ENCODE assay signal across 10 cellular contexts in genomic region chr6:38567436-38567835, GRCh38.
DNase-seq lines count a peak whose midpoint lies in the region; ATAC-seq and TF ChIP-seq lines count a peak whose summit lies in the region.
"Had no signal": no experiment of that assay in that cellular context is flagged by ENCODE, and none has a peak within 500 bp of the region (broad histone marks: within the 10 kb centered on the region; RNA-seq: fewer than 3 reads in every experiment).

No MANE protein-coding gene starts in this region.

- POLR2A ChIA-PET in A673 (lab: Charles Lee; ENCODE audit: low non-redundant PET) (interaction anchor here (0.6 kb wide), 2 partner anchors 17 to 1084 kb away, joined by 3 to 7 read pairs; no protein-coding TSS in a partner anchor), WTC11 (lab: Charles Lee) (no interaction called here)

- peak; percentile 78 for DNase-seq in A673 (ENCODE audit: low spot score)
- peak; percentile 9 for DNase-seq in KBM-7
- DNase-seq in amniotic stem cell (lab: John Stamatoyannopoulos, UW): peak; percentile 67
- peak; percentile 41 for DNase-seq in inferior parietal cortex (ENCODE audit: extremely low spot score)
- no peak for DNase-seq in epidermal melanocyte (ENCODE audit: insufficient read length, low spot score)
- no peak for DNase-seq in WTC11 (ENCODE audit: low spot score)
- DNase-seq in middle frontal gyrus (ENCODE audit: extremely low spot score, low spot score): no peak
- DNase-seq: MV-4-11 had no signal

- H3K4me1 Mint-ChIP-seq in WTC11: peaks cover 21% of the 10 kb centered on the region

- ATAC-seq in GM21529 (IDR thresholded peaks at IDR 0.05; ENCODE audit: unreplicated experiment): no peak
- no peak for ATAC-seq in WTC11

- peaks cover 7% of the 10 kb centered on the region for H3K27me3 Mint-ChIP-seq in WTC11 (ENCODE audit: low read depth)
- H3K27me3 Mint-ChIP-seq: dendritic cell treated with granulocyte-macrophage colony-stimulating factor and Interleukin-4, amounts not matched to agents 40 ng/mL and 50 ng/mL, for 4 days had no signal

- BruUV-seq in A673 (replicated peaks; lab: Mats Ljungman, UMichigan): no TSS peak

- CTCF ChIA-PET in A673 (lab: Charles Lee): no interaction called here
- CTCF ChIA-PET in WTC11 (lab: Charles Lee): interaction anchor here (0.8 to 1.4 kb wide), 2 partner anchors 70 to 73 kb away, joined by 3 to 5 read pairs; no protein-coding TSS in a partner anchor

- no peak overlapping the region for H3K27ac ChIP-seq in A673 (ENCODE audit: low read depth, low read length, poor library complexity, severe bottlenecking)

- no peaks in the 10 kb centered on the region for H3K36me3 ChIP-seq in A673 (ENCODE audit: insufficient read depth, low read length, poor library complexity, severe bottlenecking)

- H3K4me1 ChIP-seq in A673 (ENCODE audit: insufficient read depth, low read length, poor library complexity, severe bottlenecking): peaks cover 8% of the 10 kb centered on the region

- in situ Hi-C loops in KBM-7 (cut with MboI; ENCODE audit: low pct_unique_long_range_greater_than_20kb, low sequenced_read_pairs): no loop called here

- intact Hi-C loops in A673 (cut with micrococcal nuclease; ENCODE audit: unreplicated experiment): no loop called here

- no peak for TF ChIP-seq CTCF in A673 (conservative IDR thresholded peaks at IDR 0.05; ENCODE audit: low read depth, low read length)
- TF ChIP-seq CTCF in WTC11 (IDR thresholded peaks at IDR 0.05): no peak

- no peak overlapping the region for H3K4me3 ChIP-seq in A673 (ENCODE audit: low read depth, low read length, poor library complexity, severe bottlenecking)

- H3K9me3 ChIP-seq in A673 (ENCODE audit: low read depth, low read length, poor library complexity, severe bottlenecking): no peaks in the 10 kb centered on the region

- no peak overlapping the region for H3K4me3 Mint-ChIP-seq in WTC11
- H3K4me3 Mint-ChIP-seq: dendritic cell treated with granulocyte-macrophage colony-stimulating factor and Interleukin-4, amounts not matched to agents 40 ng/mL and 50 ng/mL, for 4 days had no signal

- H3K36me3 Mint-ChIP-seq in WTC11: no peaks in the 10 kb centered on the region

- no peak overlapping the region for H3K27ac Mint-ChIP-seq in WTC11
- H3K27ac Mint-ChIP-seq: dendritic cell treated with granulocyte-macrophage colony-stimulating factor and Interleukin-4, amounts not matched to agents 40 ng/mL and 50 ng/mL, for 4 days had no signal

- peaks cover 5% of the 10 kb centered on the region for H3K9me3 Mint-ChIP-seq in WTC11
- H3K9me3 Mint-ChIP-seq: dendritic cell treated with granulocyte-macrophage colony-stimulating factor and Interleukin-4, amounts not matched to agents 40 ng/mL and 50 ng/mL, for 4 days had no signal

- H3K27me3 ChIP-seq in A673 (replicated peaks; ENCODE audit: insufficient read depth, low read depth, low read length, poor library complexity): no peaks in the 10 kb centered on the region

TF ChIP-seq in WTC11, 78 proteins besides CTCF, POLR2A, EP300 and RAD21 (continues in another document):
- TF ChIP-seq, protein P1, sequence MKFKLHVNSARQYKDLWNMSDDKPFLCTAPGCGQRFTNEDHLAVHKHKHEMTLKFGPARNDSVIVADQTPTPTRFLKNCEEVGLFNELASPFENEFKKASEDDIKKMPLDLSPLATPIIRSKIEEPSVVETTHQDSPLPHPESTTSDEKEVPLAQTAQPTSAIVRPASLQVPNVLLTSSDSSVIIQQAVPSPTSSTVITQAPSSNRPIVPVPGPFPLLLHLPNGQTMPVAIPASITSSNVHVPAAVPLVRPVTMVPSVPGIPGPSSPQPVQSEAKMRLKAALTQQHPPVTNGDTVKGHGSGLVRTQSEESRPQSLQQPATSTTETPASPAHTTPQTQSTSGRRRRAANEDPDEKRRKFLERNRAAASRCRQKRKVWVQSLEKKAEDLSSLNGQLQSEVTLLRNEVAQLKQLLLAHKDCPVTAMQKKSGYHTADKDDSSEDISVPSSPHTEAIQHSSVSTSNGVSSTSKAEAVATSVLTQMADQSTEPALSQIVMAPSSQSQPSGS (CRISPR knock-in tag; IDR thresholded peaks at IDR 0.05; ENCODE audit: borderline replicate concordance, low read depth): no peak
- TF ChIP-seq, protein P2, sequence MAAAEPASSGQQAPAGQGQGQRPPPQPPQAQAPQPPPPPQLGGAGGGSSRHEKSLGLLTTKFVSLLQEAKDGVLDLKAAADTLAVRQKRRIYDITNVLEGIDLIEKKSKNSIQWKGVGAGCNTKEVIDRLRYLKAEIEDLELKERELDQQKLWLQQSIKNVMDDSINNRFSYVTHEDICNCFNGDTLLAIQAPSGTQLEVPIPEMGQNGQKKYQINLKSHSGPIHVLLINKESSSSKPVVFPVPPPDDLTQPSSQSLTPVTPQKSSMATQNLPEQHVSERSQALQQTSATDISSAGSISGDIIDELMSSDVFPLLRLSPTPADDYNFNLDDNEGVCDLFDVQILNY (CRISPR knock-in tag; IDR thresholded peaks at IDR 0.05): no peak
- TF ChIP-seq, protein P3, sequence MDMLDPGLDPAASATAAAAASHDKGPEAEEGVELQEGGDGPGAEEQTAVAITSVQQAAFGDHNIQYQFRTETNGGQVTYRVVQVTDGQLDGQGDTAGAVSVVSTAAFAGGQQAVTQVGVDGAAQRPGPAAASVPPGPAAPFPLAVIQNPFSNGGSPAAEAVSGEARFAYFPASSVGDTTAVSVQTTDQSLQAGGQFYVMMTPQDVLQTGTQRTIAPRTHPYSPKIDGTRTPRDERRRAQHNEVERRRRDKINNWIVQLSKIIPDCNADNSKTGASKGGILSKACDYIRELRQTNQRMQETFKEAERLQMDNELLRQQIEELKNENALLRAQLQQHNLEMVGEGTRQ (CRISPR knock-in tag; IDR thresholded peaks at IDR 0.05): no peak
- TF ChIP-seq, protein P4, sequence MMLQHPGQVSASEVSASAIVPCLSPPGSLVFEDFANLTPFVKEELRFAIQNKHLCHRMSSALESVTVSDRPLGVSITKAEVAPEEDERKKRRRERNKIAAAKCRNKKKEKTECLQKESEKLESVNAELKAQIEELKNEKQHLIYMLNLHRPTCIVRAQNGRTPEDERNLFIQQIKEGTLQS (CRISPR knock-in tag; conservative IDR thresholded peaks at IDR 0.05): no peak
- TF ChIP-seq ZNF532 (CRISPR knock-in tag; IDR thresholded peaks at IDR 0.05; ENCODE audit: borderline replicate concordance) (no peak), ZNF317 (CRISPR knock-in tag; IDR thresholded peaks at IDR 0.05; ENCODE audit: borderline replicate concordance, low read depth) (no peak)
- TF ChIP-seq, protein P5, sequence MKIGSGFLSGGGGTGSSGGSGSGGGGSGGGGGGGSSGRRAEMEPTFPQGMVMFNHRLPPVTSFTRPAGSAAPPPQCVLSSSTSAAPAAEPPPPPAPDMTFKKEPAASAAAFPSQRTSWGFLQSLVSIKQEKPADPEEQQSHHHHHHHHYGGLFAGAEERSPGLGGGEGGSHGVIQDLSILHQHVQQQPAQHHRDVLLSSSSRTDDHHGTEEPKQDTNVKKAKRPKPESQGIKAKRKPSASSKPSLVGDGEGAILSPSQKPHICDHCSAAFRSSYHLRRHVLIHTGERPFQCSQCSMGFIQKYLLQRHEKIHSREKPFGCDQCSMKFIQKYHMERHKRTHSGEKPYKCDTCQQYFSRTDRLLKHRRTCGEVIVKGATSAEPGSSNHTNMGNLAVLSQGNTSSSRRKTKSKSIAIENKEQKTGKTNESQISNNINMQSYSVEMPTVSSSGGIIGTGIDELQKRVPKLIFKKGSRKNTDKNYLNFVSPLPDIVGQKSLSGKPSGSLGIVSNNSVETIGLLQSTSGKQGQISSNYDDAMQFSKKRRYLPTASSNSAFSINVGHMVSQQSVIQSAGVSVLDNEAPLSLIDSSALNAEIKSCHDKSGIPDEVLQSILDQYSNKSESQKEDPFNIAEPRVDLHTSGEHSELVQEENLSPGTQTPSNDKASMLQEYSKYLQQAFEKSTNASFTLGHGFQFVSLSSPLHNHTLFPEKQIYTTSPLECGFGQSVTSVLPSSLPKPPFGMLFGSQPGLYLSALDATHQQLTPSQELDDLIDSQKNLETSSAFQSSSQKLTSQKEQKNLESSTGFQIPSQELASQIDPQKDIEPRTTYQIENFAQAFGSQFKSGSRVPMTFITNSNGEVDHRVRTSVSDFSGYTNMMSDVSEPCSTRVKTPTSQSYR (CRISPR knock-in tag; IDR thresholded peaks at IDR 0.05): no peak

Comparison
In these comparisons a context has a peak if more than half of its experiments do, and no peak if none do; other contexts are left out.
1. DNase-seq: peak in A673 (single experiment), KBM-7 (single experiment), amniotic stem cell (single experiment) and inferior parietal cortex (single experiment); none in epidermal melanocyte (single experiment), WTC11 (single experiment) and middle frontal gyrus (single experiment).